In the genomic region with DNA sequence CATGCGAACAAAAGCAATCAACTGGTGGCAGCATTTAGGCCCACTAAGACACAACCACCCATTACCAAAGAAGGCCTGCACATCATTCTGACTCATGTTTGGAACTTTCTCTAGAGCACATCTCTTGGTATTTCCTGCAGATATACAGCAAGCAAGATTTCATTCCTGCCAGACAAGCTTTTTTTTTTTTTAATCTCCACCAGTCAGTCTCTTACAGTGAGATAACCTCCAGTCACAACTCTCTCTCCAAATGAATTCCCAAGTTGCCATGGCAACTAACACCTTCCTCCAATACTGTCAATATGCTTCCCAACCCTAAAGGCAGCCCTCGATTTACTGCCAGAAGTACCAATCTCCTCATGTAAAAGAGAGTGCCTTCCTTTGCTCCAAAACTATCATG, we compare ENCODE assay signal across 5 cellular contexts. TPM values are rescaled to one million over a fixed set of nuclear protein-coding genes. Genes with fewer than 3 reads are reported as not detected.
"Had no signal": no experiment of that assay in that cellular context is flagged by ENCODE, and none has a peak within 500 bp of the region (broad histone marks: within the 10 kb centered on the region; RNA-seq: fewer than 3 reads in every experiment).

No MANE protein-coding gene starts in this region.

RNA-seq across cellular contexts. Expression of gene FAM72D, which starts 59.8 kb away (rescaled TPM):
- total RNA-seq: kidney, left ventricle myocardium superior, mesenteric fat pad, mononuclear cell, right atrium auricular region had no signal
